15 cellular contexts compared by ENCODE assay signal in genomic region chr4:80142396-80143304, GRCh38. TPM values are rescaled to one million over a fixed set of nuclear protein-coding genes. Genes with fewer than 3 reads are reported as not detected.
DNase-seq lines count a peak whose midpoint lies in the region; ATAC-seq, FAIRE-seq and TF ChIP-seq lines count a peak whose summit lies in the region.
"Had no signal": no experiment of that assay in that cellular context is flagged by ENCODE, and none has a peak within 500 bp of the region (broad histone marks: within the 10 kb centered on the region; RNA-seq: fewer than 3 reads in every experiment).

No MANE protein-coding gene starts in this region.

- H2AFZ ChIP-seq in astrocyte (ENCODE audit: low read depth, low read length): no peak overlapping the region

- H3K4me1 Mint-ChIP-seq in astrocyte (ENCODE audit: low read depth, unreplicated experiment) (peaks cover 1% of the 10 kb centered on the region), naive B cell (peaks cover 28 to 43% (median 36%) of the 10 kb centered on the region in 3 donors), progenitor cell of endocrine pancreas (ENCODE audit: low read depth) (no peaks in the 10 kb centered on the region)

- no peak overlapping the region for H3K4me2 ChIP-seq in astrocyte (ENCODE audit: low read length)

- peaks cover 6% of the 10 kb centered on the region for H3K4me1 ChIP-seq in astrocyte (ENCODE audit: insufficient read depth, low read length)
- H3K4me1 ChIP-seq: right lobe of liver had no signal

- no peak for TF ChIP-seq POLR2A in NB4 (IDR thresholded peaks at IDR 0.05; ENCODE audit: extremely low read depth, insufficient read length)

- H3K36me3 Mint-ChIP-seq in astrocyte (ENCODE audit: low read depth, unreplicated experiment) (no peaks in the 10 kb centered on the region), naive B cell (no peaks in the 10 kb centered on the region), progenitor cell of endocrine pancreas (ENCODE audit: insufficient read depth) (no peaks in the 10 kb centered on the region)
- H3K36me3 Mint-ChIP-seq: activated naive CD4-positive, alpha-beta T cell treated with anti-CD3 and anti-CD28 coated beads, Interleukin-2, amount 50 U/mL, for 72 hours had no signal

- no peaks in the 10 kb centered on the region for H3K36me3 ChIP-seq in astrocyte (ENCODE audit: insufficient read depth, low read length)
- H3K36me3 ChIP-seq: right lobe of liver had no signal

- H3K4me3 Mint-ChIP-seq in astrocyte (ENCODE audit: unreplicated experiment) (no peak overlapping the region), naive B cell (no peak overlapping the region), progenitor cell of endocrine pancreas (ENCODE audit: low read depth) (no peak overlapping the region)

- no peak for FAIRE-seq in astrocyte (lab: Jason Lieb, UNC)
- FAIRE-seq: frontal cortex, kidney had no signal

- no peaks in the 10 kb centered on the region for H4K20me1 ChIP-seq in astrocyte (ENCODE audit: insufficient read depth, low read length)

- H3K27me3 ChIP-seq in astrocyte (ENCODE audit: insufficient read depth, low read length): no peaks in the 10 kb centered on the region
- H3K27me3 ChIP-seq: right lobe of liver had no signal

- no peaks in the 10 kb centered on the region for H3K27me3 Mint-ChIP-seq in astrocyte (ENCODE audit: low read depth, unreplicated experiment)
- no peaks in the 10 kb centered on the region for H3K27me3 Mint-ChIP-seq in naive B cell
- H3K27me3 Mint-ChIP-seq in progenitor cell of endocrine pancreas: peaks cover 4% of the 10 kb centered on the region

- H3K79me2 ChIP-seq in astrocyte (ENCODE audit: insufficient read depth, low read length): no peaks in the 10 kb centered on the region

- H3K9me3 Mint-ChIP-seq in astrocyte (ENCODE audit: unreplicated experiment) (no peaks in the 10 kb centered on the region), naive B cell (no peaks in the 10 kb centered on the region), progenitor cell of endocrine pancreas (ENCODE audit: low read depth) (peaks cover under 1% of the 10 kb centered on the region)

- H3K27ac ChIP-seq in astrocyte (ENCODE audit: low read depth, low read length): no peak overlapping the region
- H3K27ac ChIP-seq: coronary artery, right lobe of liver had no signal

- ATAC-seq in naive B cell (ENCODE audit: low read depth in 2 of 2): peak; percentile 38 to 56
- ATAC-seq in GM19395 (IDR thresholded peaks at IDR 0.05; ENCODE audit: unreplicated experiment): no peak
- ATAC-seq: activated naive CD4-positive, alpha-beta T cell treated with anti-CD3 and anti-CD28 coated beads, Interleukin-2, amount 50 U/mL, for 72 hours had no signal

- H3K9me3 ChIP-seq in astrocyte (ENCODE audit: insufficient read depth, low read depth, low read length): no peaks in the 10 kb centered on the region
- H3K9me3 ChIP-seq: right lobe of liver had no signal

- no peak for TF ChIP-seq CTCF in NB4 (IDR thresholded peaks at IDR 0.05; ENCODE audit: low read depth, low read length)
- no peak for TF ChIP-seq CTCF in astrocyte (IDR thresholded peaks at IDR 0.05; ENCODE audit: insufficient read depth, low read depth, low read length)
- no peak for TF ChIP-seq CTCF in progenitor cell of endocrine pancreas (IDR thresholded peaks at IDR 0.05; ENCODE audit: unreplicated experiment)

- H3K27ac Mint-ChIP-seq in astrocyte (ENCODE audit: unreplicated experiment): no peak overlapping the region
- peak overlapping the region in 2 of 6 donors; percentile 4 to 68 for H3K27ac Mint-ChIP-seq in naive B cell
- no peak overlapping the region for H3K27ac Mint-ChIP-seq in progenitor cell of endocrine pancreas
- H3K27ac Mint-ChIP-seq: activated naive CD4-positive, alpha-beta T cell treated with anti-CD3 and anti-CD28 coated beads, Interleukin-2, amount 50 U/mL, for 72 hours had no signal

- DNase-seq in CMK (ENCODE audit: low read depth) (peak; percentile 49), NB4 (ENCODE audit: low read depth) (peak; percentile 67), astrocyte (ENCODE audit: low read depth) (peak; percentile 8), naive B cell (no peak), progenitor cell of endocrine pancreas (ENCODE audit: low spot score, unreplicated experiment) (no peak), OCI-M2 (lab: John Stamatoyannopoulos, UW; ENCODE audit: unreplicated experiment) (no peak), islet precursor cell (no peak)
- DNase-seq: kidney; NCI-H2081 treated with DMSO at 0.1 percent for 48 hours; NK-92 treated with Interleukin-12 subunit alpha and Interleukin-12 subunit beta, amount 100 ng/mL, for 24 hours; right lobe of liver had no signal

- H3K9ac ChIP-seq in astrocyte (ENCODE audit: low read length): no peak overlapping the region

- H3K4me3 ChIP-seq in NB4 (ENCODE audit: low read depth, low read length) (no peak overlapping the region), astrocyte (ENCODE audit: insufficient read depth, low read depth, low read length) (no peak overlapping the region)
- H3K4me3 ChIP-seq: coronary artery, right lobe of liver had no signal

RNA-seq across cellular contexts. Expression of gene PRDM8, which starts 54.7 kb away (rescaled TPM):
- total RNA-seq in astrocyte (0.19 and 0.25 TPM in 2 replicates), progenitor cell of endocrine pancreas (0.31 and 0.38 TPM in 2 replicates)
- 1 to 10 TPM in 5 of 6 donors, under 1 TPM in 1; 0.19 to 3.9 (median 2.1) TPM for polyA plus RNA-seq in naive B cell (ENCODE audit: low read depth in 6 of 6)

Comparison
In these comparisons a context has a peak if more than half of its experiments do, and no peak if none do; other contexts are left out.
1. DNase-seq: peak in CMK (single experiment), NB4 (single experiment) and astrocyte (single experiment); none in naive B cell (single experiment), progenitor cell of endocrine pancreas (single experiment), OCI-M2 (single experiment) and islet precursor cell (single experiment).